Comparison of ENCODE assay signal across 12 cellular contexts in genomic region chr9:128885376-128885775, GRCh38. TPM values are rescaled to one million over a fixed set of nuclear protein-coding genes. Genes with fewer than 3 reads are reported as not detected.
A peak's percentile ranks its signal among the peaks of the same experiment; 100 is the strongest.
DNase-seq lines count a peak whose midpoint lies in the region; ATAC-seq, FAIRE-seq and TF ChIP-seq lines count a peak whose summit lies in the region.
"Had no signal": no experiment of that assay in that cellular context is flagged by ENCODE, and none has a peak within 500 bp of the region (broad histone marks: within the 10 kb centered on the region; RNA-seq: fewer than 3 reads in every experiment).

No MANE protein-coding gene starts in this region.

- peaks cover 17% of the 10 kb centered on the region for H3K36me3 Mint-ChIP-seq in T-cell

- ATAC-seq in T-cell (replicated peaks in 1 of 4) (no peak), HG03378 (IDR thresholded peaks at IDR 0.05; ENCODE audit: unreplicated experiment) (no peak), HG02973 (IDR thresholded peaks at IDR 0.05; ENCODE audit: unreplicated experiment) (no peak)
- ATAC-seq: GM12878, sciatic nerve had no signal

- no peak for TF ChIP-seq POLR2A in esophagus squamous epithelium (IDR thresholded peaks at IDR 0.05)
- no peak for TF ChIP-seq POLR2A in sigmoid colon (IDR thresholded peaks at IDR 0.05)

- no peak for FAIRE-seq in RCC 7860 (lab: Jason Lieb, UNC)
- FAIRE-seq: GM12878 had no signal

- peak; percentile 85 for DNase-seq in G401 (ENCODE audit: low spot score)
- no peak for DNase-seq in T-cell
- no peak for DNase-seq in esophagus squamous epithelium (lab: John Stamatoyannopoulos, UW)
- no peak for DNase-seq in sigmoid colon
- no peak for DNase-seq in RCC 7860 (ENCODE audit: low spot score)
- DNase-seq: activated effector memory CD4-positive, alpha-beta T cell treated with Interleukin-2 at 50 U/mL for 16 hours; DMS 273 treated with DMSO at 0.1 percent for 48 hours; Kasumi-1 had no signal

- intact Hi-C loops in esophagus squamous epithelium (cut with DNase I) (no loop called here), sigmoid colon (cut with DNase I) (no loop called here)

- no peaks in the 10 kb centered on the region for H3K9me3 Mint-ChIP-seq in T-cell

- H3K4me3 Mint-ChIP-seq in T-cell: peak overlapping the region; percentile 54 to 98 (median 96)

- no peak for TF ChIP-seq EP300 in sigmoid colon (IDR thresholded peaks at IDR 0.05)

- peak overlapping the region; percentile 82 to 83 for H3K27ac Mint-ChIP-seq in T-cell

- WGBS in esophagus squamous epithelium, 2 donors: 35 to 72% methylated on average over 4 to 7 of the region's 8 CpGs
- WGBS in sigmoid colon, 2 donors: 93 to 94% methylated on average over 8 of the region's 8 CpGs

- H3K4me1 ChIP-seq in esophagus squamous epithelium (peaks cover 51 to 87% (median 78%) of the 10 kb centered on the region in 3 donors), sigmoid colon (peaks cover 0 to 73% (median 70%) of the 10 kb centered on the region in 4 donors)

- peaks cover 63 to 70% (median 67%) of the 10 kb centered on the region in 3 donors for H3K4me1 Mint-ChIP-seq in T-cell

- H3K4me3 ChIP-seq in esophagus squamous epithelium: peak overlapping the region in 3 of 4 donors; percentile 20 to 99 (median 84)
- H3K4me3 ChIP-seq in sigmoid colon: no peak overlapping the region
- H3K4me3 ChIP-seq: GM12878 had no signal

- no peaks in the 10 kb centered on the region for H3K27me3 Mint-ChIP-seq in T-cell

- no peaks in the 10 kb centered on the region for H3K27me3 ChIP-seq in esophagus squamous epithelium
- H3K27me3 ChIP-seq in sigmoid colon: no peaks in the 10 kb centered on the region

- CTCF ChIA-PET in T-cell (lab: Charles Lee): no interaction called here

- H3K27ac ChIP-seq in esophagus squamous epithelium: peak overlapping the region; percentile 97 to 100 (median 99)
- H3K27ac ChIP-seq in sigmoid colon: peak overlapping the region in 3 of 4 donors; percentile 65 to 99 (median 99)

- H3K36me3 ChIP-seq in esophagus squamous epithelium (peaks cover 8 to 53% (median 13%) of the 10 kb centered on the region in 3 donors), sigmoid colon (peaks cover 3 to 38% (median 16%) of the 10 kb centered on the region in 4 donors)

- POLR2A ChIA-PET in T-cell (lab: Charles Lee): no interaction called here

- TF ChIP-seq CTCF in esophagus squamous epithelium (IDR thresholded peaks at IDR 0.05) (no peak), sigmoid colon (IDR thresholded peaks at IDR 0.05) (no peak)

- H3K9me3 ChIP-seq in esophagus squamous epithelium (no peaks in the 10 kb centered on the region), sigmoid colon (no peaks in the 10 kb centered on the region)

- in situ Hi-C loops in G401 (cut with HindIII; ENCODE audit: low sequenced_read_pairs): no loop called here

RNA-seq across cellular contexts. Expression of gene LRRC8A, which starts 3.4 kb away (rescaled TPM):
- 19.6 and 38.7 TPM in 2 replicates for total RNA-seq in G401 (2014; rRNA removed; shearing (Covaris generic))
- total RNA-seq in T-cell (10 to 100 TPM; 30.7 to 34.3 (median 33.9) TPM), esophagus squamous epithelium (100 to 1,000 TPM in 3 of 4 donors, 10 to 100 TPM in 1; 70.0 to 153 (median 122) TPM), sigmoid colon (10 to 100 TPM; 26.0 to 59.5 (median 37.4) TPM)
- polyA plus RNA-seq in sigmoid colon: 10 to 100 TPM in 1 of 3 donors, 1 to 10 TPM in 2; 4.8 to 25.2 (median 8.8) TPM

RNA-seq across cellular contexts. Expression of gene KYAT1, which starts 3.6 kb away (rescaled TPM):
- total RNA-seq in G401 (2014; rRNA removed; shearing (Covaris generic)): 10.5 and 14.8 TPM in 2 replicates
- total RNA-seq in T-cell (10 to 100 TPM in 4 of 5 donors, 1 to 10 TPM in 1; 9.7 to 15.6 (median 11.7) TPM), esophagus squamous epithelium (1 to 10 TPM; 4.0 to 9.4 (median 5.7) TPM), sigmoid colon (1 to 10 TPM; 3.9 to 8.0 (median 5.2) TPM)
- polyA plus RNA-seq in sigmoid colon: 1 to 10 TPM in 1 of 3 donors, under 1 TPM in 2; 0.60 to 4.5 (median 0.92) TPM

RNA-seq across cellular contexts. Expression of gene PHYHD1, which starts 35.4 kb away (rescaled TPM):
- 13.8 and 17.6 TPM in 2 replicates for total RNA-seq in G401 (2014; rRNA removed; shearing (Covaris generic))
- 1 to 10 TPM in 3 of 5 donors, under 1 TPM in 2; 0.53 to 5.5 (median 3.3) TPM for total RNA-seq in T-cell
- total RNA-seq in esophagus squamous epithelium: 10 to 100 TPM in 3 of 4 donors, 1 to 10 TPM in 1; 3.7 to 34.0 (median 23.0) TPM
- total RNA-seq in sigmoid colon: 10 to 100 TPM; 15.5 to 30.5 (median 20.1) TPM
- 10 to 100 TPM in 1 of 3 donors, 1 to 10 TPM in 2; 1.6 to 13.2 (median 8.1) TPM for polyA plus RNA-seq in sigmoid colon

RNA-seq across cellular contexts. Expression of gene SPOUT1, which starts 55.8 kb away (rescaled TPM):
- total RNA-seq in G401 (2014; rRNA removed; shearing (Covaris generic)): 31.3 and 40.1 TPM in 2 replicates
- 10 to 100 TPM; 43.7 to 89.4 (median 82.6) TPM for total RNA-seq in T-cell
- total RNA-seq in esophagus squamous epithelium: 10 to 100 TPM; 14.0 to 29.2 (median 20.5) TPM
- total RNA-seq in sigmoid colon: 10 to 100 TPM; 12.1 to 31.6 (median 25.9) TPM
- 10 to 100 TPM in 1 of 3 donors, 1 to 10 TPM in 2; 4.8 to 28.1 (median 5.8) TPM for polyA plus RNA-seq in sigmoid colon

Comparison
In these comparisons a context has a peak if more than half of its experiments do, and no peak if none do; other contexts are left out.
1. H3K4me3 ChIP-seq: peak in esophagus squamous epithelium (3 of 4); none in sigmoid colon (0 of 4).